Comparison of ENCODE assay signal across 8 cellular contexts in genomic region chr7:50449881-50450690, GRCh38. TPM values are rescaled to one million over a fixed set of nuclear protein-coding genes. Genes with fewer than 3 reads are reported as not detected.
DNase-seq lines count a peak whose midpoint lies in the region; ATAC-seq, FAIRE-seq and TF ChIP-seq lines count a peak whose summit lies in the region.

TSS of gene FIGNL1 (minus strand) at chr7:50450350. CDS start at chr7:50447287, 3,063 bp downstream.

- peak within 1 kb of the TSS; percentile 39 to 67 (median 62) for H3K27ac ChIP-seq in pancreas
- H3K27ac ChIP-seq in thyroid gland: peak within 1 kb of the TSS; percentile 4 to 76 (median 19)

- peak in 1 of 2 donors; percentile 63 for TF ChIP-seq POLR2A in thyroid gland (IDR thresholded peaks at IDR 0.05)

- H3K9me3 Mint-ChIP-seq in activated naive CD4-positive, alpha-beta T cell treated with anti-CD3 and anti-CD28 coated beads, Interleukin-2, amount 50 U/mL, for 72 hours: no peaks in the 10 kb centered on the region
- no peaks in the 10 kb centered on the region for H3K9me3 Mint-ChIP-seq in glutamatergic neuron (ENCODE audit: unreplicated experiment)

- H3K27me3 ChIP-seq in pancreas (no peaks in the 10 kb centered on the region), thyroid gland (no peaks in the 10 kb centered on the region)

- no peaks in the 10 kb centered on the region for H3K9me3 ChIP-seq in pancreas
- no peaks in the 10 kb centered on the region for H3K9me3 ChIP-seq in thyroid gland

- ATAC-seq in activated naive CD4-positive, alpha-beta T cell treated with anti-CD3 and anti-CD28 coated beads, Interleukin-2, amount 50 U/mL, for 72 hours: peak; percentile 85
- ATAC-seq in pancreas: peak; percentile 96 to 100 (median 99)

- H3K4me3 ChIP-seq in HFF-Myc (replicated peaks; ENCODE audit: low read depth, low read length): peak within 1 kb of the TSS; percentile 77
- peak within 1 kb of the TSS; percentile 44 to 85 (median 78) for H3K4me3 ChIP-seq in pancreas
- H3K4me3 ChIP-seq in thyroid gland (replicated peaks in 1 of 3): peak within 1 kb of the TSS; percentile 23 to 88 (median 63)

- H3K4me1 ChIP-seq in pancreas (peaks cover 0 to 5% (median 0%) of the 10 kb centered on the region in 3 donors), thyroid gland (peaks cover 3 to 6% of the 10 kb centered on the region in 2 donors)

- no peak for FAIRE-seq in pancreas (lab: Jason Lieb, UNC)

- TF ChIP-seq CTCF in GM10248 (IDR thresholded peaks at IDR 0.05; ENCODE audit: control extremely low read depth, extremely low read depth, low read depth, missing control alignments) (no peak), HFF-Myc (IDR thresholded peaks at IDR 0.05; ENCODE audit: low read depth, low read length, missing control alignments) (no peak), glutamatergic neuron (IDR thresholded peaks at IDR 0.05; ENCODE audit: partially characterized antibody, unreplicated experiment) (no peak), pancreas (IDR thresholded peaks at IDR 0.05) (no peak), thyroid gland (IDR thresholded peaks at IDR 0.05) (no peak)

- peaks cover 4% of the 10 kb centered on the region for H3K4me1 Mint-ChIP-seq in glutamatergic neuron (ENCODE audit: low read depth, unreplicated experiment)

- POLR2A ChIA-PET in GM10248 (lab: Yijun Ruan, JAX): no interaction called here

- H3K36me3 ChIP-seq in pancreas (peaks cover 0 to 7% (median 4%) of the 10 kb centered on the region in 3 donors), thyroid gland (peaks cover 7 to 9% of the 10 kb centered on the region in 2 donors)

- H3K36me3 Mint-ChIP-seq in activated naive CD4-positive, alpha-beta T cell treated with anti-CD3 and anti-CD28 coated beads, Interleukin-2, amount 50 U/mL, for 72 hours: peaks cover 21 to 35% of the 10 kb centered on the region in 2 donors
- no peaks in the 10 kb centered on the region for H3K36me3 Mint-ChIP-seq in glutamatergic neuron (ENCODE audit: unreplicated experiment)

- H3K4me3 Mint-ChIP-seq in glutamatergic neuron (ENCODE audit: unreplicated experiment): peak within 1 kb of the TSS; percentile 89

- H3K27me3 Mint-ChIP-seq in glutamatergic neuron (ENCODE audit: unreplicated experiment): no peaks in the 10 kb centered on the region

- WGBS in pancreas, 2 donors: 1% methylated on average over 66 to 71 of the region's 71 CpGs
- 1 to 3% methylated on average over 23 to 56 of the region's 71 CpGs for WGBS in thyroid gland, 2 donors

- intact Hi-C loops in pancreas (cut with DNase I) (no loop called here), thyroid gland (cut with DNase I) (no loop called here)

- CTCF ChIA-PET in GM10248 (lab: Yijun Ruan, JAX): interaction anchor here (0.9 to 2.5 kb wide), 4 partner anchors 11 to 245 kb away, joined by 3 to 9 read pairs (median 3); no protein-coding TSS in a partner anchor

- DNase-seq in GM10248 (ENCODE audit: extremely low spot score): peak; percentile 89
- peak; percentile 15 for DNase-seq in HFF-Myc (ENCODE audit: extremely low read depth, low read depth)
- peak; percentile 75 for DNase-seq in MV-4-11 (lab: John Stamatoyannopoulos, UW)
- DNase-seq in SKM-1 (lab: John Stamatoyannopoulos, UW; ENCODE audit: unreplicated experiment): peak; percentile 68
- DNase-seq in activated naive CD4-positive, alpha-beta T cell treated with anti-CD3 and anti-CD28 coated beads, Interleukin-2, amount 50 U/mL, for 72 hours (ENCODE audit: low spot score in 2 of 2): peak; percentile 81 to 89
- peak; percentile 76 for DNase-seq in glutamatergic neuron
- peak; percentile 65 to 93 (median 82) for DNase-seq in pancreas
- DNase-seq in thyroid gland: peak; percentile 73 to 78

- peak within 1 kb of the TSS; percentile 96 to 99 for H3K27ac Mint-ChIP-seq in activated naive CD4-positive, alpha-beta T cell treated with anti-CD3 and anti-CD28 coated beads, Interleukin-2, amount 50 U/mL, for 72 hours
- no peak within 1 kb of the TSS for H3K27ac Mint-ChIP-seq in glutamatergic neuron (ENCODE audit: unreplicated experiment)

RNA-seq across cellular contexts. Expression of gene FIGNL1, which starts in this region (rescaled TPM):
- 10 to 100 TPM; 46.0 to 50.7 TPM for total RNA-seq in activated naive CD4-positive, alpha-beta T cell treated with anti-CD3 and anti-CD28 coated beads, Interleukin-2, amount 50 U/mL, for 72 hours
- total RNA-seq in glutamatergic neuron (ENCODE audit: unreplicated experiment) (11.1 TPM), pancreas (1 to 10 TPM; 1.3 to 3.5 (median 2.4) TPM), thyroid gland (10 to 100 TPM in 2 of 4 donors, 1 to 10 TPM in 2; 5.1 to 15.9 (median 9.5) TPM)
- 1 to 10 TPM; 2.9 to 4.1 TPM for polyA plus RNA-seq in pancreas

Comparison
In these comparisons a context has a peak if more than half of its experiments do, and no peak if none do; other contexts are left out.
1. Peak in every context shown above with its lines: DNase-seq, ATAC-seq, H3K4me3 ChIP-seq and H3K27ac ChIP-seq.
2. DNase-seq: peak in every context shown above with its lines; median percentile 89 in GM10248; 85 in activated naive CD4-positive, alpha-beta T cell treated with anti-CD3 and anti-CD28 coated beads, Interleukin-2, amount 50 U/mL, for 72 hours; 82 in pancreas; 76 in glutamatergic neuron; 76 in thyroid gland; 75 in MV-4-11; 68 in SKM-1; 15 in HFF-Myc.